Comparison of ENCODE assay signal across 11 cellular contexts in genomic region chr3:50254577-50255250, GRCh38. TPM values are rescaled to one million over a fixed set of nuclear protein-coding genes. Genes with fewer than 3 reads are reported as not detected.
DNase-seq lines count a peak whose midpoint lies in the region; ATAC-seq and TF ChIP-seq lines count a peak whose summit lies in the region.
"Had no signal": no experiment of that assay in that cellular context is flagged by ENCODE, and none has a peak within 500 bp of the region (broad histone marks: within the 10 kb centered on the region; RNA-seq: fewer than 3 reads in every experiment).

No MANE protein-coding gene starts in this region.

- H3K27me3 ChIP-seq in ascending aorta (no peaks in the 10 kb centered on the region), spleen (replicated peaks in 1 of 7) (no peaks in the 10 kb centered on the region)

- H3K27ac ChIP-seq in ascending aorta (peak overlapping the region; percentile 88 to 92), spleen (peak overlapping the region; percentile 75 to 99 (median 88))

- DNase-seq in HCEC 1CT (peak; percentile 73), ascending aorta (ENCODE audit: low spot score in 2 of 2) (peak; percentile 58 to 88), Right ventricle myocardium superior (peak; percentile 85), spleen (peak; percentile 93), pons (ENCODE audit: low spot score) (no peak), NCI-H2196 treated with DMSO at 0.1 percent for 48 hours (lab: John Stamatoyannopoulos, UW; ENCODE audit: unreplicated experiment) (no peak), HK-2 (ENCODE audit: unreplicated experiment) (no peak)
- DNase-seq: GF-D8, hippocampal formation, NCI-H1694 had no signal

- intact Hi-C loops in ascending aorta (cut with DNase I) (no loop called here), Right ventricle myocardium superior (cut with DNase I) (no loop called here), spleen (cut with DNase I; ENCODE audit: low total_unique reads) (no loop called here)

- TF ChIP-seq CTCF in ascending aorta (IDR thresholded peaks at IDR 0.05), result no peak
- peak in 1 of 11 experiments; percentile 19 for TF ChIP-seq CTCF in spleen (IDR thresholded peaks at IDR 0.05 in 8 of 11, conservative IDR thresholded peaks at IDR 0.05 in 3 of 11)

- H3K9me3 ChIP-seq in ascending aorta (no peaks in the 10 kb centered on the region), spleen (no peaks in the 10 kb centered on the region)

- H3K4me3 ChIP-seq in ascending aorta, result no peak overlapping the region
- H3K4me3 ChIP-seq in spleen, result peak overlapping the region in 1 of 8 donors; percentile 56

- H3K36me3 ChIP-seq in ascending aorta, result peaks cover 64 to 72% of the 10 kb centered on the region in 2 donors
- peaks cover 0 to 100% (median 85%) of the 10 kb centered on the region in 6 donors for H3K36me3 ChIP-seq in spleen

- H3K4me1 ChIP-seq in ascending aorta, result peaks cover 14 to 43% of the 10 kb centered on the region in 2 donors
- H3K4me1 ChIP-seq in spleen, result peaks cover 45 to 100% (median 82%) of the 10 kb centered on the region in 6 donors

- 52 to 72% (median 66%) methylated on average over 8 of the region's 8 CpGs for WGBS in spleen, 5 donors

- peak; percentile 53 for ATAC-seq in Right ventricle myocardium superior (ENCODE audit: poor library complexity)
- ATAC-seq in GM21825 (IDR thresholded peaks at IDR 0.05; ENCODE audit: unreplicated experiment), result no peak

- TF ChIP-seq POLR2A in spleen (IDR thresholded peaks at IDR 0.05), result no peak

RNA-seq across cellular contexts. Expression of gene SEMA3B, which starts 14.2 kb away (rescaled TPM):
- total RNA-seq in ascending aorta, result 24.2 TPM
- total RNA-seq in Right ventricle myocardium superior, result 19.9 TPM
- 10 to 100 TPM in 1 of 7 donors, 1 to 10 TPM in 6; 2.2 to 13.9 (median 4.5) TPM for total RNA-seq in spleen
- polyA plus RNA-seq in spleen, result 10 to 100 TPM in 1 of 3 donors, 1 to 10 TPM in 2; 2.7 to 14.5 (median 3.4) TPM

RNA-seq across cellular contexts. Expression of gene GNAI2, which starts 18.7 kb away (rescaled TPM):
- total RNA-seq in ascending aorta (283 TPM), Right ventricle myocardium superior (126 TPM), spleen (100 to 1,000 TPM; 276 to 466 (median 385) TPM)
- 100 to 1,000 TPM; 147 to 232 (median 170) TPM for polyA plus RNA-seq in spleen

RNA-seq across cellular contexts. Expression of gene LSMEM2, which starts 24.2 kb away (rescaled TPM):
- total RNA-seq in ascending aorta (not detected), Right ventricle myocardium superior (29.6 TPM), spleen (under 1 TPM in 1 of 7 donors, not detected in 6; 0.46 TPM)
- polyA plus RNA-seq in spleen, result under 1 TPM; 0.06 to 0.29 (median 0.20) TPM

RNA-seq across cellular contexts. Expression of gene IFRD2, which starts 37.5 kb away (rescaled TPM):
- total RNA-seq in ascending aorta, result 231 TPM
- total RNA-seq in Right ventricle myocardium superior, result 70.1 TPM
- total RNA-seq in spleen, result 10 to 100 TPM; 40.2 to 67.6 (median 48.0) TPM
- polyA plus RNA-seq in spleen, result 10 to 100 TPM; 58.4 to 76.7 (median 74.8) TPM

RNA-seq across cellular contexts. Expression of gene HYAL3, which starts 44.5 kb away (rescaled TPM):
- total RNA-seq in ascending aorta, result not detected
- 1.2 TPM for total RNA-seq in Right ventricle myocardium superior
- 1 to 10 TPM in 6 of 7 donors, under 1 TPM in 1; 0.73 to 3.8 (median 2.7) TPM for total RNA-seq in spleen
- 1 to 10 TPM; 1.4 to 2.4 (median 2.1) TPM for polyA plus RNA-seq in spleen

Comparison
In these comparisons a context has a peak if more than half of its experiments do, and no peak if none do; other contexts are left out.
1. DNase-seq: peak in HCEC 1CT (single experiment), ascending aorta (2 of 2), Right ventricle myocardium superior (single experiment) and spleen (single experiment); none in pons (single experiment), NCI-H2196 treated with DMSO at 0.1 percent for 48 hours (single experiment) and HK-2 (single experiment).
2. RNA of gene LSMEM2, which starts 24.2 kb away (total RNA-seq): 29.6 TPM in Right ventricle myocardium superior (single experiment); 0.46 TPM in spleen and not detected in ascending aorta (single experiment); every median in the first group is over 10 times any median in the second.